In the genomic region with DNA sequence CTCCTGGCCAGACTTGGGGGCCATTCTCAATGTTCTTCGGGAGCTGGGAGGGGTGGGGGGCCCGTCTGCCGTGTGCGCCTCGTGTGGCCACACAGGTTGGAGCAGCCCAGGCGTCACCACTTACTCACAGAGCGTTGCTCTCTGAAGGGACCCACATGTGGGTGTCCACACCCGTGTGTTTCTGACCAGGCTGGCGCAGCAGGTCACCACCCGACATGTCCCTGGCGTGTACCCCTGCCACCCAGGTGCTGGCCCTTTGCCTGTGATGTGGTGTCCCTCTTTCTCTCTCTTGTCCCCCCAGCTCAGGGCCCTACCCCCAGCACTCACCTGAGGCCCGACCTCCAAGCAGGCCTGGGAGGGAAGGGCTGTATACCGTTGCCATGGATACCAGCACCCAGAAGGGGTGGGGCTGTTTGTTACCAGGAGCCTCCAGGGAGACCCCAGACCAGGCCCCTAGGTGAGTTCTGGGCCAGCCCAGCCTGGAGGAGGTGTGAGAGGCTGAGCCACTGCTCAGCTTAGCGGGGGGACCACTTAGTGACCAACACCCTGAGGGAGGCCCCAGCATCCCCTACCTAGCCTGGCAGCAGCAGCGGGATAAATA, we compare ENCODE assay signal across 1 cellular context.
TF ChIP-seq lines count a peak whose summit lies in the region.

No MANE protein-coding gene starts in this region.

TF ChIP-seq in WTC11, 78 proteins besides CTCF, POLR2A, EP300 and RAD21 (continued from another document):
- TF ChIP-seq ZNF423 (CRISPR knock-in tag; IDR thresholded peaks at IDR 0.05) = no peak
- no peak for TF ChIP-seq MLX (CRISPR knock-in tag; IDR thresholded peaks at IDR 0.05)
- TF ChIP-seq ERG (CRISPR knock-in tag; IDR thresholded peaks at IDR 0.05) = no peak
- TF ChIP-seq ZNF671 (CRISPR knock-in tag; IDR thresholded peaks at IDR 0.05) = no peak
- no peak for TF ChIP-seq NFE2L1 (CRISPR knock-in tag; IDR thresholded peaks at IDR 0.05)
- TF ChIP-seq ZBTB21 (CRISPR knock-in tag; IDR thresholded peaks at IDR 0.05; ENCODE audit: borderline replicate concordance) = no peak
- TF ChIP-seq, protein P1, sequence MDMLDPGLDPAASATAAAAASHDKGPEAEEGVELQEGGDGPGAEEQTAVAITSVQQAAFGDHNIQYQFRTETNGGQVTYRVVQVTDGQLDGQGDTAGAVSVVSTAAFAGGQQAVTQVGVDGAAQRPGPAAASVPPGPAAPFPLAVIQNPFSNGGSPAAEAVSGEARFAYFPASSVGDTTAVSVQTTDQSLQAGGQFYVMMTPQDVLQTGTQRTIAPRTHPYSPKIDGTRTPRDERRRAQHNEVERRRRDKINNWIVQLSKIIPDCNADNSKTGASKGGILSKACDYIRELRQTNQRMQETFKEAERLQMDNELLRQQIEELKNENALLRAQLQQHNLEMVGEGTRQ (CRISPR knock-in tag; IDR thresholded peaks at IDR 0.05) = no peak
- TF ChIP-seq GABPB1 (CRISPR knock-in tag; IDR thresholded peaks at IDR 0.05) = no peak
- TF ChIP-seq ELF4 (CRISPR knock-in tag; IDR thresholded peaks at IDR 0.05; ENCODE audit: low read depth) = no peak
- TF ChIP-seq, protein P2, sequence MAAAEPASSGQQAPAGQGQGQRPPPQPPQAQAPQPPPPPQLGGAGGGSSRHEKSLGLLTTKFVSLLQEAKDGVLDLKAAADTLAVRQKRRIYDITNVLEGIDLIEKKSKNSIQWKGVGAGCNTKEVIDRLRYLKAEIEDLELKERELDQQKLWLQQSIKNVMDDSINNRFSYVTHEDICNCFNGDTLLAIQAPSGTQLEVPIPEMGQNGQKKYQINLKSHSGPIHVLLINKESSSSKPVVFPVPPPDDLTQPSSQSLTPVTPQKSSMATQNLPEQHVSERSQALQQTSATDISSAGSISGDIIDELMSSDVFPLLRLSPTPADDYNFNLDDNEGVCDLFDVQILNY (CRISPR knock-in tag; IDR thresholded peaks at IDR 0.05) = no peak
- TF ChIP-seq, protein P3, sequence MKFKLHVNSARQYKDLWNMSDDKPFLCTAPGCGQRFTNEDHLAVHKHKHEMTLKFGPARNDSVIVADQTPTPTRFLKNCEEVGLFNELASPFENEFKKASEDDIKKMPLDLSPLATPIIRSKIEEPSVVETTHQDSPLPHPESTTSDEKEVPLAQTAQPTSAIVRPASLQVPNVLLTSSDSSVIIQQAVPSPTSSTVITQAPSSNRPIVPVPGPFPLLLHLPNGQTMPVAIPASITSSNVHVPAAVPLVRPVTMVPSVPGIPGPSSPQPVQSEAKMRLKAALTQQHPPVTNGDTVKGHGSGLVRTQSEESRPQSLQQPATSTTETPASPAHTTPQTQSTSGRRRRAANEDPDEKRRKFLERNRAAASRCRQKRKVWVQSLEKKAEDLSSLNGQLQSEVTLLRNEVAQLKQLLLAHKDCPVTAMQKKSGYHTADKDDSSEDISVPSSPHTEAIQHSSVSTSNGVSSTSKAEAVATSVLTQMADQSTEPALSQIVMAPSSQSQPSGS (CRISPR knock-in tag; IDR thresholded peaks at IDR 0.05; ENCODE audit: borderline replicate concordance, low read depth) = no peak
- TF ChIP-seq CREM (CRISPR knock-in tag; IDR thresholded peaks at IDR 0.05) = no peak
- TF ChIP-seq ZNF416 (CRISPR knock-in tag; IDR thresholded peaks at IDR 0.05) = no peak
